8 cellular contexts compared by ENCODE assay signal in the genomic region with DNA sequence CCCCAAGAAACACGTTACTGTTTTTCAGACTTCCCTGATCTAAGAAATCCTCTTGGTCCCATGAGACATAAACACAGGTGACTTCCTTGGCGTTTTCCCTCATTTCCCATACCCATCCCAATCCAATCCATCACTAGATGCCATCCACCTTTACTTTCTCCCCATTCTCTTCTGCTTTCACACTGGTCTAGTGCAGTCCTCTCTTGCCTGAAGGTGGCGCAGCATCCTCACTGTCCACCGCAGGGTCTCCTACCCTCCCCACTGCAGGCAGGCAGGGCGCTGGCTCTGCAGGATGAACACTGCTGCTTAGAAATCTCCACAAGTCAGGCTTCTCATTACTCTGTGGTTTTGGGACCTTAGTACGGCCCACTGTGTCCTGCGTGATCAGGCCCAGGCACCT. TPM values are rescaled to one million over a fixed set of nuclear protein-coding genes. Genes with fewer than 3 reads are reported as not detected.
DNase-seq lines count a peak whose midpoint lies in the region; ATAC-seq and TF ChIP-seq lines count a peak whose summit lies in the region.

No MANE protein-coding gene starts in this region.

- no peaks in the 10 kb centered on the region for H3K27me3 Mint-ChIP-seq in activated CD4-positive, alpha-beta memory T cell treated with anti-CD3 and anti-CD28 coated beads for 36 hours

- no peak overlapping the region for H3K4me3 Mint-ChIP-seq in activated CD4-positive, alpha-beta memory T cell treated with anti-CD3 and anti-CD28 coated beads for 36 hours

- TF ChIP-seq CTCF in AG09319 (IDR thresholded peaks at IDR 0.05; ENCODE audit: low read depth, low read length) (peak; percentile 31), fibroblast of the aortic adventitia (IDR thresholded peaks at IDR 0.05; ENCODE audit: insufficient read depth, low read length) (peak; percentile 40)

- in situ Hi-C loops in KBM-7 (cut with MboI; ENCODE audit: low pct_unique_long_range_greater_than_20kb, low sequenced_read_pairs) = no loop called here

- intact Hi-C loops in activated CD4-positive, alpha-beta memory T cell treated with anti-CD3 and anti-CD28 coated beads for 36 hours (cut with micrococcal nuclease) = loop anchor here (2.0 kb wide), 1 partner anchor 63 kb away; no protein-coding TSS in a partner anchor

- POLR2A ChIA-PET in activated CD4-positive, alpha-beta memory T cell treated with anti-CD3 and anti-CD28 coated beads for 36 hours (lab: Charles Lee) = no interaction called here

- no peaks in the 10 kb centered on the region for H3K9me3 Mint-ChIP-seq in activated CD4-positive, alpha-beta memory T cell treated with anti-CD3 and anti-CD28 coated beads for 36 hours

- H3K4me1 Mint-ChIP-seq in activated CD4-positive, alpha-beta memory T cell treated with anti-CD3 and anti-CD28 coated beads for 36 hours (ENCODE audit: low read depth) = peaks cover 92% of the 10 kb centered on the region

- H3K36me3 Mint-ChIP-seq in activated CD4-positive, alpha-beta memory T cell treated with anti-CD3 and anti-CD28 coated beads for 36 hours = no peaks in the 10 kb centered on the region

- ATAC-seq in GM19463 (IDR thresholded peaks at IDR 0.05; ENCODE audit: unreplicated experiment) (no peak), GM18870 (IDR thresholded peaks at IDR 0.05; ENCODE audit: unreplicated experiment) (no peak)

- CTCF ChIA-PET in activated CD4-positive, alpha-beta memory T cell treated with anti-CD3 and anti-CD28 coated beads for 36 hours (lab: Charles Lee) = interaction anchor here (0.8 to 7.4 kb wide), 7 partner anchors 14 to 104 kb away, joined by 3 to 90 read pairs (median 4); no protein-coding TSS in a partner anchor

- DNase-seq in AG09319 (ENCODE audit: extremely low read depth, low read depth) (no peak), KBM-7 (peak; percentile 73), fibroblast of the aortic adventitia (ENCODE audit: low read depth) (no peak), putamen (ENCODE audit: low spot score) (peak; percentile 45), middle frontal gyrus (ENCODE audit: extremely low spot score, low spot score) (no peak)
- peak; percentile 75 for DNase-seq in activated CD4-positive, alpha-beta memory T cell treated with anti-CD3 and anti-CD28 coated beads for 36 hours

- peak overlapping the region; percentile 52 for H3K27ac Mint-ChIP-seq in activated CD4-positive, alpha-beta memory T cell treated with anti-CD3 and anti-CD28 coated beads for 36 hours

- no peak overlapping the region for H3K4me3 ChIP-seq in fibroblast of the aortic adventitia (ENCODE audit: low read depth, low read length)

RNA-seq across cellular contexts. Expression of gene RAB7A, which starts 58.2 kb away (rescaled TPM):
- 100 to 1,000 TPM; 264 to 272 TPM for total RNA-seq in activated CD4-positive, alpha-beta memory T cell treated with anti-CD3 and anti-CD28 coated beads for 36 hours
- 96.8 and 166 TPM in 2 replicates for total RNA-seq in fibroblast of the aortic adventitia (ENCODE audit: low replicate concordance)

Comparison
In these comparisons a context has a peak if more than half of its experiments do, and no peak if none do; other contexts are left out.
1. DNase-seq: peak in KBM-7 (single experiment), activated CD4-positive, alpha-beta memory T cell treated with anti-CD3 and anti-CD28 coated beads for 36 hours (single experiment) and putamen (single experiment); none in AG09319 (single experiment), fibroblast of the aortic adventitia (single experiment) and middle frontal gyrus (single experiment).